In the genomic region with DNA sequence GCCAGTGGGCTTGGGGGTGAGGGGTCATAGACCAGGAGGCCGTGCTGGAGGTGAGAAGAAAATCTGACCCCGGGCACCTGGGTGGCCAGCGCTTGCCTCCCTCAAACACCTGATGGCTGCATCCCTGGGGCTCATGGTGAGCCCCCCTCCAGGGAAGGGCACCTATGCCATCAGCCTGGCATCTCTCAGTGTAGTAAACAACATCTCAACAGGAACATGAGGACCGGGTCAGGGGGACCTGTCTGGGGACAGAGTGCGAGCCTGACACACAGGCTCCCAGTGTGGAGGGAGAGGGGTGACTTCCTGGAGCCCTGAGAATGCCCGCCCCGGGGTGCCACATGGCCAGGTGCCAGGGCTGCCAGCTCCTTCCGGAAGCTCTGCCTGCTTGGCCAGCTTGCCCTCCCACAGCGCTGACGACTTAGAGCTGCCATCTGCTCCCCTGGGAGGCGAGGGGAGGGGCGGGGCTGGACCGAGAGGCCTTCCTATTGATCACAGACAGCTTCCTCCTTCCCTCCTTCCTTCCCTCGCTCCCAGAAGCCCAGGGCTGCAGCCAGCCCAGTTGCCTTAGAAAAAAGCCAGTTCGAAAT, we compare ENCODE assay signal across 8 cellular contexts. TPM values are rescaled to one million over a fixed set of nuclear protein-coding genes. Genes with fewer than 3 reads are reported as not detected.
DNase-seq lines count a peak whose midpoint lies in the region; ATAC-seq, FAIRE-seq and TF ChIP-seq lines count a peak whose summit lies in the region.

No MANE protein-coding gene starts in this region.

- TF ChIP-seq CTCF in GM12878 (IDR thresholded peaks at IDR 0.05 in 2 of 3, conservative IDR thresholded peaks at IDR 0.05 in 1 of 3; ENCODE audit: control insufficient read depth in 2 of 3, extremely low read depth in 1 of 3, insufficient read depth in 1 of 3, low read depth in 3 of 3, low read length in 3 of 3): no peak
- no peak for TF ChIP-seq CTCF in pancreas (IDR thresholded peaks at IDR 0.05)

- POLR2A ChIA-PET in GM12878 (lab: Charles Lee): interaction anchor here (0.7 kb wide), 1 partner anchor 65 kb away, joined by 3 read pairs; no protein-coding TSS in a partner anchor

- DNase-seq in Daoy (ENCODE audit: low read depth) (peak; percentile 96), NCI-H2171 treated with DMSO at 0.1 percent for 48 hours (lab: John Stamatoyannopoulos, UW) (peak; percentile 93), GM12878 (ENCODE audit: low read depth, low spot score) (no peak), pancreas (peak; percentile 73 to 92 (median 82)), glomerular visceral epithelial cell (ENCODE audit: extremely low spot score) (no peak), NCI-H2227 treated with DMSO at 0.1 percent for 48 hours (lab: John Stamatoyannopoulos, UW) (no peak)

- H4K20me1 ChIP-seq in GM12878 (ENCODE audit: control insufficient read depth, insufficient read depth): no peaks in the 10 kb centered on the region

- CTCF ChIA-PET in GM12878 (lab: Yijun Ruan, JAX): no interaction called here

- no peaks in the 10 kb centered on the region for H3K4me1 ChIP-seq in GM12878 (ENCODE audit: control insufficient read depth, insufficient read depth, low read length)
- H3K4me1 ChIP-seq in pancreas: no peaks in the 10 kb centered on the region

- no peak for FAIRE-seq in GM12878 (lab: Jason Lieb, UNC)
- FAIRE-seq in pancreas (lab: Jason Lieb, UNC): no peak

- TF ChIP-seq RAD21 in GM12878 (IDR thresholded peaks at IDR 0.05; ENCODE audit: insufficient read depth, low read depth, low read length): no peak

- RAD21 ChIA-PET in GM12878 (lab: Charles Lee; ENCODE audit: unreplicated experiment): no interaction called here

- 33% methylated on average over 15 of the region's 15 CpGs for WGBS in GM12878 (ENCODE audit: insufficient coverage, insufficient replicate concordance, low lambda C conversion rate, missing lambda C conversion rate)
- 67 to 68% methylated on average over 15 of the region's 15 CpGs for WGBS in pancreas, 2 donors

- in situ Hi-C loops in GM12878 (cut with MboI): no loop called here

- TF ChIP-seq EP300 in GM12878 (IDR thresholded peaks at IDR 0.05; ENCODE audit: borderline replicate concordance in 1 of 2, control insufficient read depth in 1 of 2, low read depth in 2 of 2, low read length in 2 of 2): no peak

- no peaks in the 10 kb centered on the region for H3K27me3 ChIP-seq in GM12878 (replicated peaks in 1 of 2; ENCODE audit: control insufficient read depth in 2 of 2, insufficient read depth in 2 of 2, low read length in 1 of 2)
- no peaks in the 10 kb centered on the region for H3K27me3 ChIP-seq in pancreas

- SMC1A ChIA-PET in GM12878 (lab: Charles Lee; ENCODE audit: uncharacterized antibody, unreplicated experiment): no interaction called here

- BruUV-seq in GM12878 (replicated peaks; lab: Mats Ljungman, UMichigan): no TSS peak

- H3K4me2 ChIP-seq in GM12878 (ENCODE audit: control insufficient read depth, insufficient read depth): no peak overlapping the region

- no peaks in the 10 kb centered on the region for H3K79me2 ChIP-seq in GM12878 (ENCODE audit: control insufficient read depth, insufficient read depth, low read length)

- H3K9me3 ChIP-seq in GM12878 (replicated peaks; ENCODE audit: control insufficient read depth, insufficient read depth, low read length): no peaks in the 10 kb centered on the region
- no peaks in the 10 kb centered on the region for H3K9me3 ChIP-seq in pancreas

- TF ChIP-seq POLR2A in GM12878 (IDR thresholded peaks at IDR 0.05; ENCODE audit: low read depth, low read length): no peak

- H2AFZ ChIP-seq in GM12878 (ENCODE audit: control insufficient read depth, low read depth, low read length): no peak overlapping the region

- H3K36me3 ChIP-seq in GM12878 (ENCODE audit: control insufficient read depth in 2 of 2, insufficient read depth in 2 of 2, low read length in 1 of 2): no peaks in the 10 kb centered on the region; a peak in 1 of 4 replicates
- H3K36me3 ChIP-seq in pancreas: no peaks in the 10 kb centered on the region

- H3K4me3 ChIP-seq in GM12878: no peak overlapping the region
- H3K4me3 ChIP-seq in pancreas: no peak overlapping the region

- H3K27ac ChIP-seq in GM12878 (ENCODE audit: control insufficient read depth, insufficient read depth): no peak overlapping the region
- peak overlapping the region; percentile 48 to 72 (median 52) for H3K27ac ChIP-seq in pancreas

- H3K9ac ChIP-seq in GM12878 (ENCODE audit: control insufficient read depth, insufficient read depth, low read length): no peak overlapping the region

- intact Hi-C loops in GM12878 (cut with micrococcal nuclease; ENCODE audit: unreplicated experiment) (no loop called here), pancreas (cut with DNase I) (no loop called here)

- ATAC-seq in GM12878 (peak; percentile 66), pancreas (peak; percentile 70 to 78 (median 75)), GM18867 (IDR thresholded peaks at IDR 0.05; ENCODE audit: unreplicated experiment) (no peak), GM21390 (IDR thresholded peaks at IDR 0.05; ENCODE audit: unreplicated experiment) (no peak)

RNA-seq across cellular contexts. Expression of a gene that starts 12.3 kb away (rescaled TPM):
- 65.7 and 133 TPM in 2 replicates for total RNA-seq in Daoy (2014; rRNA removed; shearing (Covaris generic))
- 13.9 and 20.9 TPM in 2 replicates for total RNA-seq in GM12878 (2013; cell fraction: nucleolus; rRNA removed)
- total RNA-seq in GM12878 (2014; rRNA removed): 1.9 and 2.6 TPM in 2 replicates
- 1.6 and 2.6 TPM in 2 replicates for total RNA-seq in GM12878 (2014; rRNA removed; fragmentation: Illumina TruSeq; extraction: Trizol)
- 3.1 and 3.9 TPM in 2 replicates for total RNA-seq in GM12878 (2021)
- polyA plus RNA-seq in GM12878 (2011; ENCODE audit: low read depth): 1.9 TPM
- polyA plus RNA-seq in GM12878 (2011; rRNA removed): 1.4 and 2.4 TPM in 2 replicates
- polyA plus RNA-seq in GM12878 (2011; cell fraction: cytosol; rRNA removed): 3.3 and 3.8 TPM in 2 replicates
- polyA plus RNA-seq in GM12878 (2011; cell fraction: nucleus; rRNA removed): 30.5 and 34.2 TPM in 2 replicates
- polyA plus RNA-seq in GM12878 (2012): 3.8 and 4.4 TPM in 2 replicates
- 1.9 and 3.1 TPM in 2 replicates for polyA plus RNA-seq in GM12878 (2014; fragmentation: Illumina TruSeq; extraction: Trizol)
- polyA plus RNA-seq in GM12878 (2014; fragmentation: Nextera tagmentation; extraction: Ambion mirVana): under 1 TPM; 0.15 to 0.21 TPM
- polyA plus RNA-seq in GM12878 (2014; rRNA removed): 5.2 and 5.3 TPM in 2 replicates
- polyA plus RNA-seq in GM12878 (2016; fragmentation: Nextera tagmentation; extraction: Ambion mirVana): 1 to 10 TPM; 1.7 to 1.8 TPM
- 1.9 and 2.7 TPM in 2 replicates for polyA minus RNA-seq in GM12878 (2011; rRNA and poly(A)+ RNA removed)
- 0.62 and 1.7 TPM in 2 replicates for polyA minus RNA-seq in GM12878 (2011; cell fraction: cytosol; rRNA and poly(A)+ RNA removed)
- polyA minus RNA-seq in GM12878 (2011; cell fraction: nucleus; rRNA and poly(A)+ RNA removed): 5.4 and 6.5 TPM in 2 replicates
- total RNA-seq in pancreas: 10 to 100 TPM in 2 of 6 donors, 1 to 10 TPM in 4; 2.3 to 11.9 (median 6.9) TPM
- polyA plus RNA-seq in pancreas: 10 to 100 TPM; 31.8 to 95.7 TPM

RNA-seq across cellular contexts. Expression of a gene that starts 23.7 kb away (rescaled TPM):
- 160 and 173 TPM in 2 replicates for total RNA-seq in Daoy (2014; rRNA removed; shearing (Covaris generic))
- 28.4 and 29.4 TPM in 2 replicates for total RNA-seq in GM12878 (2013; cell fraction: nucleolus; rRNA removed)
- total RNA-seq in GM12878 (2014; rRNA removed) (75.3 and 82.9 TPM in 2 replicates), GM12878 (2014; rRNA removed; fragmentation: Illumina TruSeq; extraction: Trizol) (69.8 and 71.1 TPM in 2 replicates), GM12878 (2021) (73.7 and 84.9 TPM in 2 replicates), pancreas (10 to 100 TPM; 26.9 to 36.8 (median 33.0) TPM)
- polyA plus RNA-seq in GM12878 (2011; ENCODE audit: low read depth): 44.4 TPM
- polyA plus RNA-seq in GM12878 (2011; rRNA removed) (98.5 and 114 TPM in 2 replicates), GM12878 (2014; fragmentation: Illumina TruSeq; extraction: Trizol) (96.0 and 109 TPM in 2 replicates), GM12878 (2014; fragmentation: Nextera tagmentation; extraction: Ambion mirVana) (10 to 100 TPM; 36.4 to 89.9 TPM), GM12878 (2014; rRNA removed) (117 and 123 TPM in 2 replicates), GM12878 (2016; fragmentation: Nextera tagmentation; extraction: Ambion mirVana) (100 to 1,000 TPM; 137 to 138 TPM), pancreas (10 to 100 TPM; 46.7 to 62.9 TPM)
- 138 and 180 TPM in 2 replicates for polyA plus RNA-seq in GM12878 (2011; cell fraction: cytosol; rRNA removed)
- 67.4 and 98.6 TPM in 2 replicates for polyA plus RNA-seq in GM12878 (2011; cell fraction: nucleus; rRNA removed)
- polyA plus RNA-seq in GM12878 (2012): 55.5 and 68.2 TPM in 2 replicates
- 46.3 and 61.5 TPM in 2 replicates for polyA minus RNA-seq in GM12878 (2011; rRNA and poly(A)+ RNA removed)
- 14.4 and 26.0 TPM in 2 replicates for polyA minus RNA-seq in GM12878 (2011; cell fraction: cytosol; rRNA and poly(A)+ RNA removed)
- 9.3 and 17.6 TPM in 2 replicates for polyA minus RNA-seq in GM12878 (2011; cell fraction: nucleus; rRNA and poly(A)+ RNA removed)

RNA-seq across cellular contexts. Expression of a gene that starts 23.9 kb away (rescaled TPM):
- total RNA-seq in Daoy (2014; rRNA removed; shearing (Covaris generic)): 0.06 and 1.0 TPM in 2 replicates
- 7.9 and 8.3 TPM in 2 replicates for total RNA-seq in GM12878 (2013; cell fraction: nucleolus; rRNA removed)
- total RNA-seq in GM12878 (2014; rRNA removed): 9.2 and 11.2 TPM in 2 replicates
- total RNA-seq in GM12878 (2014; rRNA removed; fragmentation: Illumina TruSeq; extraction: Trizol): 4.1 TPM in 2 replicates
- total RNA-seq in GM12878 (2021): 13.4 and 13.5 TPM in 2 replicates
- 2.6 TPM for polyA plus RNA-seq in GM12878 (2011; ENCODE audit: low read depth)
- polyA plus RNA-seq in GM12878 (2011; rRNA removed): 4.1 and 4.5 TPM in 2 replicates
- 7.1 and 9.8 TPM in 2 replicates for polyA plus RNA-seq in GM12878 (2011; cell fraction: cytosol; rRNA removed)
- 6.0 and 7.7 TPM in 2 replicates for polyA plus RNA-seq in GM12878 (2011; cell fraction: nucleus; rRNA removed)
- polyA plus RNA-seq in GM12878 (2012): 8.0 and 8.6 TPM in 2 replicates
- 3.2 and 5.5 TPM in 2 replicates for polyA plus RNA-seq in GM12878 (2014; fragmentation: Illumina TruSeq; extraction: Trizol)
- polyA plus RNA-seq in GM12878 (2014; fragmentation: Nextera tagmentation; extraction: Ambion mirVana): 1 to 10 TPM; 2.1 to 3.5 TPM
- 19.0 and 19.2 TPM in 2 replicates for polyA plus RNA-seq in GM12878 (2014; rRNA removed)
- polyA plus RNA-seq in GM12878 (2016; fragmentation: Nextera tagmentation; extraction: Ambion mirVana): 10 to 100 TPM; 10.3 to 12.4 TPM
- polyA minus RNA-seq in GM12878 (2011; rRNA and poly(A)+ RNA removed): 4.4 and 7.6 TPM in 2 replicates
- polyA minus RNA-seq in GM12878 (2011; cell fraction: cytosol; rRNA and poly(A)+ RNA removed): 2.4 and 2.8 TPM in 2 replicates
- polyA minus RNA-seq in GM12878 (2011; cell fraction: nucleus; rRNA and poly(A)+ RNA removed): 6.2 and 11.5 TPM in 2 replicates
- 1 to 10 TPM; 4.1 to 8.2 (median 5.6) TPM for total RNA-seq in pancreas
- polyA plus RNA-seq in pancreas: 1 to 10 TPM; 5.1 to 6.4 TPM

RNA-seq across cellular contexts. Expression of a gene that starts 31.5 kb away (rescaled TPM):
- 24.2 and 30.0 TPM in 2 replicates for total RNA-seq in Daoy (2014; rRNA removed; shearing (Covaris generic))
- total RNA-seq in GM12878 (2013; cell fraction: nucleolus; rRNA removed): 5.0 and 6.2 TPM in 2 replicates
- 16.9 and 22.1 TPM in 2 replicates for total RNA-seq in GM12878 (2014; rRNA removed)
- total RNA-seq in GM12878 (2014; rRNA removed; fragmentation: Illumina TruSeq; extraction: Trizol): 6.3 and 8.6 TPM in 2 replicates
- total RNA-seq in GM12878 (2021): 11.6 and 14.6 TPM in 2 replicates
- polyA plus RNA-seq in GM12878 (2011; ENCODE audit: low read depth): 2.3 TPM
- polyA plus RNA-seq in GM12878 (2011; rRNA removed): 2.8 and 6.0 TPM in 2 replicates
- polyA plus RNA-seq in GM12878 (2011; cell fraction: cytosol; rRNA removed): 8.6 and 10.1 TPM in 2 replicates
- polyA plus RNA-seq in GM12878 (2011; cell fraction: nucleus; rRNA removed): 5.8 and 7.1 TPM in 2 replicates
- polyA plus RNA-seq in GM12878 (2012): 4.9 and 6.6 TPM in 2 replicates
- 5.6 and 8.3 TPM in 2 replicates for polyA plus RNA-seq in GM12878 (2014; fragmentation: Illumina TruSeq; extraction: Trizol)
- polyA plus RNA-seq in GM12878 (2014; fragmentation: Nextera tagmentation; extraction: Ambion mirVana): 1 to 10 TPM; 2.8 to 5.6 TPM
- polyA plus RNA-seq in GM12878 (2014; rRNA removed): 17.7 and 23.4 TPM in 2 replicates
- polyA plus RNA-seq in GM12878 (2016; fragmentation: Nextera tagmentation; extraction: Ambion mirVana): 10 to 100 TPM; 22.7 to 24.8 TPM
- 3.6 and 6.4 TPM in 2 replicates for polyA minus RNA-seq in GM12878 (2011; rRNA and poly(A)+ RNA removed)
- 3.6 and 3.9 TPM in 2 replicates for polyA minus RNA-seq in GM12878 (2011; cell fraction: cytosol; rRNA and poly(A)+ RNA removed)
- 10.5 and 16.5 TPM in 2 replicates for polyA minus RNA-seq in GM12878 (2011; cell fraction: nucleus; rRNA and poly(A)+ RNA removed)
- 10 to 100 TPM; 16.0 to 30.6 (median 22.1) TPM for total RNA-seq in pancreas
- polyA plus RNA-seq in pancreas: 10 to 100 TPM; 91.0 to 95.2 TPM

RNA-seq across cellular contexts. Expression of a gene that starts 39.5 kb away (rescaled TPM):
- total RNA-seq in Daoy (2014; rRNA removed; shearing (Covaris generic)): 3.7 and 4.6 TPM in 2 replicates
- 0.33 TPM in 1 of 2 replicates, not detected in the other for total RNA-seq in GM12878 (2013; cell fraction: nucleolus; rRNA removed)
- total RNA-seq in GM12878 (2014; rRNA removed): 0.11 and 0.27 TPM in 2 replicates
- not detected in 2 replicates for total RNA-seq in GM12878 (2014; rRNA removed; fragmentation: Illumina TruSeq; extraction: Trizol)
- 0.21 and 0.27 TPM in 2 replicates for total RNA-seq in GM12878 (2021)
- not detected for polyA plus RNA-seq in GM12878 (2011; ENCODE audit: low read depth)
- polyA plus RNA-seq in GM12878 (2011; rRNA removed): 0.14 and 0.45 TPM in 2 replicates
- 0.55 and 0.87 TPM in 2 replicates for polyA plus RNA-seq in GM12878 (2011; cell fraction: cytosol; rRNA removed)
- 0.35 and 0.67 TPM in 2 replicates for polyA plus RNA-seq in GM12878 (2011; cell fraction: nucleus; rRNA removed)
- polyA plus RNA-seq in GM12878 (2012): 0.54 and 0.90 TPM in 2 replicates
- not detected in 2 replicates for polyA plus RNA-seq in GM12878 (2014; fragmentation: Illumina TruSeq; extraction: Trizol)
- polyA plus RNA-seq in GM12878 (2014; fragmentation: Nextera tagmentation; extraction: Ambion mirVana): not detected
- polyA plus RNA-seq in GM12878 (2014; rRNA removed): 0.10 TPM in 1 of 2 replicates, not detected in the other
- polyA plus RNA-seq in GM12878 (2016; fragmentation: Nextera tagmentation; extraction: Ambion mirVana): not detected
- polyA minus RNA-seq in GM12878 (2011; rRNA and poly(A)+ RNA removed): 0.21 TPM in 1 of 2 replicates, not detected in the other
- not detected in 2 replicates for polyA minus RNA-seq in GM12878 (2011; cell fraction: cytosol; rRNA and poly(A)+ RNA removed)
- not detected in 2 replicates for polyA minus RNA-seq in GM12878 (2011; cell fraction: nucleus; rRNA and poly(A)+ RNA removed)
- 1 to 10 TPM; 2.6 to 3.9 (median 2.9) TPM for total RNA-seq in pancreas
- 1 to 10 TPM; 4.5 to 8.2 TPM for polyA plus RNA-seq in pancreas

Comparison
In these comparisons a context has a peak if more than half of its experiments do, and no peak if none do; other contexts are left out.
1. DNase-seq: peak in Daoy (single experiment), NCI-H2171 treated with DMSO at 0.1 percent for 48 hours (single experiment) and pancreas (6 of 6); none in GM12878 (single experiment), glomerular visceral epithelial cell (single experiment) and NCI-H2227 treated with DMSO at 0.1 percent for 48 hours (single experiment).
2. ATAC-seq: peak in GM12878 (single experiment) and pancreas (4 of 4); none in GM18867 (single experiment) and GM21390 (single experiment).